Comparison of ENCODE assay signal across 24 cellular contexts in genomic region chr2:237448171-237448570, GRCh38. TPM values are rescaled to one million over a fixed set of nuclear protein-coding genes. Genes with fewer than 3 reads are reported as not detected.
"Had no signal": no experiment of that assay in that cellular context is flagged by ENCODE, and none has a peak within 500 bp of the region (broad histone marks: within the 10 kb centered on the region; RNA-seq: fewer than 3 reads in every experiment).

No MANE protein-coding gene starts in this region.

- H3K27ac ChIP-seq: epithelial cell of prostate, hepatocyte, left lung, parathyroid adenoma, VCaP had no signal

- H3K4me3 ChIP-seq: hepatocyte, left lung, spleen, thyroid gland had no signal

- ATAC-seq: left lung; natural killer cell treated with Interleukin-12 subunit alpha and Interleukin-12 subunit beta and Interleukin-15 and Interleukin-18, amount 100 ng/mL, for 72 hours; sciatic nerve; SK-N-SH treated with all-trans-retinoic acid at 6 μM for 48 hours; stimulated activated naive CD8-positive, alpha-beta T cell treated with anti-CD3 and anti-CD28 coated beads, Interleukin-15, Interleukin-2, amounts not matched to agents 100 U/mL and 50 U/mL, for 24 hours; T-cell had no signal

- H3K4me1 ChIP-seq: parathyroid adenoma had no signal

- H3K9me3 ChIP-seq: left lung, spleen, thyroid gland had no signal

- H3K27me3 ChIP-seq: hepatocyte, thyroid gland had no signal

- DNase-seq: activated CD4-positive, alpha-beta T cell treated with anti-CD3 and anti-CD28 coated beads, Interleukin-2, amount 50 U/mL, for 1 hour; activated CD4-positive, CD25-positive, alpha-beta regulatory T cell treated with anti-CD3 and anti-CD28 coated beads, Interleukin-2, amount 50 U/mL, for 72 hours; activated effector memory CD4-positive, alpha-beta T cell treated with anti-CD3 and anti-CD28 coated beads, Interleukin-2, amount 50 U/mL, for 16 hours; activated naive CD4-positive, alpha-beta T cell treated with anti-CD3 and anti-CD28 coated beads, Interleukin-2, amount 10 ng/mL, durations not matched to agents 7 days and 5 days; activated T-cell treated with anti-CD3 and anti-CD28 coated beads for 4 hours; amygdala; cerebellar nuclear complex; immature natural killer cell; kidney glomerular epithelial cell; left lung; mammary epithelial cell; spleen; stimulated activated CD4-positive, alpha-beta T cell treated with anti-CD3 and anti-CD28 coated beads, Interleukin-4, amount 100 ng/mL, for 1 hour; stimulated activated naive CD8-positive, alpha-beta T cell treated with anti-CD3 and anti-CD28 coated beads, Interleukin-15, Interleukin-2, amounts not matched to agents 100 U/mL and 50 U/mL, for 24 hours; T-cell; thyroid gland had no signal

- FAIRE-seq: urothelium cell line had no signal

- H3K36me3 ChIP-seq: left lung, spleen, thyroid gland had no signal

RNA-seq across cellular contexts. Expression of gene MLPH, which starts 38.9 kb away (rescaled TPM):
- total RNA-seq: natural killer cell treated with Interleukin-12 subunit alpha and Interleukin-12 subunit beta and Interleukin-15 and Interleukin-18, amount 100 ng/mL, for 72 hours had no signal
- polyA plus RNA-seq: immature natural killer cell had no signal
